ENCODE assay signal across 3 cellular contexts in the genomic region with DNA sequence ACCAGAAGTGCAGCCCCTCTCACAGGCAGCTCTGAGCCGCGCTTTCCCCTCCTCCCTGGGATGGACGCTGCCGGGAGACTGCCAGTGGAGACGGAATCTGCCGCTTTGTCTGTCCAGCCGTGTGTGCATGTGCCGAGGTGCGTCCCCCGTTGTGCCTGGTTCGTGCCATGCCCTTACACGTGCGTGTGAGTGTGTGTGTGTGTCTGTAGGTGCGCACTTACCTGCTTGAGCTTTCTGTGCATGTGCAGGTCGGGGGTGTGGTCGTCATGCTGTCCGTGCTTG.
A peak's percentile ranks its signal among the peaks of the same experiment; 100 is the strongest.
TF ChIP-seq lines count a peak whose summit lies in the region.

No MANE protein-coding gene starts in this region.

TF ChIP-seq in SK-N-SH, 30 proteins besides CTCF, POLR2A, EP300 and RAD21:
- TF ChIP-seq NFIC (IDR thresholded peaks at IDR 0.05; ENCODE audit: borderline replicate concordance): no peak
- no peak for TF ChIP-seq RFX5 (IDR thresholded peaks at IDR 0.05; ENCODE audit: low read length)
- TF ChIP-seq, protein P1, sequence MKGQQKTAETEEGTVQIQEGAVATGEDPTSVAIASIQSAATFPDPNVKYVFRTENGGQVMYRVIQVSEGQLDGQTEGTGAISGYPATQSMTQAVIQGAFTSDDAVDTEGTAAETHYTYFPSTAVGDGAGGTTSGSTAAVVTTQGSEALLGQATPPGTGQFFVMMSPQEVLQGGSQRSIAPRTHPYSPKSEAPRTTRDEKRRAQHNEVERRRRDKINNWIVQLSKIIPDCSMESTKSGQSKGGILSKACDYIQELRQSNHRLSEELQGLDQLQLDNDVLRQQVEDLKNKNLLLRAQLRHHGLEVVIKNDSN (IDR thresholded peaks at IDR 0.05; ENCODE audit: borderline replicate concordance, low read depth): no peak
- no peak for TF ChIP-seq MXI1 (IDR thresholded peaks at IDR 0.05; ENCODE audit: low read depth, low read length)
- no peak for TF ChIP-seq POLR2AphosphoS5 (IDR thresholded peaks at IDR 0.05; ENCODE audit: low read depth, low read length)
- TF ChIP-seq, protein P2, sequence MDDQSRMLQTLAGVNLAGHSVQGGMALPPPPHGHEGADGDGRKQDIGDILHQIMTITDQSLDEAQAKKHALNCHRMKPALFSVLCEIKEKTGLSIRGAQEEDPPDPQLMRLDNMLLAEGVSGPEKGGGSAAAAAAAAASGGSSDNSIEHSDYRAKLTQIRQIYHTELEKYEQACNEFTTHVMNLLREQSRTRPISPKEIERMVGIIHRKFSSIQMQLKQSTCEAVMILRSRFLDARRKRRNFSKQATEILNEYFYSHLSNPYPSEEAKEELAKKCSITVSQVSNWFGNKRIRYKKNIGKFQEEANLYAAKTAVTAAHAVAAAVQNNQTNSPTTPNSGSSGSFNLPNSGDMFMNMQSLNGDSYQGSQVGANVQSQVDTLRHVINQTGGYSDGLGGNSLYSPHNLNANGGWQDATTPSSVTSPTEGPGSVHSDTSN (IDR thresholded peaks at IDR 0.05): no peak
- no peak for TF ChIP-seq GABPA (IDR thresholded peaks at IDR 0.05; ENCODE audit: low read depth)
- no peak for TF ChIP-seq CHD2 (IDR thresholded peaks at IDR 0.05; ENCODE audit: low read length, partially characterized antibody)

TF ChIP-seq in SK-N-SH treated with all-trans-retinoic acid at 6 μM for 48 hours, 23 proteins besides CTCF, POLR2A, EP300 and RAD21:
- no peak for TF ChIP-seq ZFP30 (CRISPR knock-in tag; IDR thresholded peaks at IDR 0.05)
- TF ChIP-seq ZC3H10 (CRISPR knock-in tag; IDR thresholded peaks at IDR 0.05): no peak
- no peak for TF ChIP-seq ZNF8 (CRISPR knock-in tag; IDR thresholded peaks at IDR 0.05)
- no peak for TF ChIP-seq CSDC2 (CRISPR knock-in tag; IDR thresholded peaks at IDR 0.05)
- TF ChIP-seq TCF4 (CRISPR knock-in tag; IDR thresholded peaks at IDR 0.05; ENCODE audit: borderline replicate concordance): no peak
- TF ChIP-seq ZNF565 (CRISPR knock-in tag; conservative IDR thresholded peaks at IDR 0.05; ENCODE audit: low read depth): no peak
- TF ChIP-seq ARNTL (CRISPR knock-in tag; IDR thresholded peaks at IDR 0.05; ENCODE audit: borderline replicate concordance, low read depth): no peak
- TF ChIP-seq, protein P3, sequence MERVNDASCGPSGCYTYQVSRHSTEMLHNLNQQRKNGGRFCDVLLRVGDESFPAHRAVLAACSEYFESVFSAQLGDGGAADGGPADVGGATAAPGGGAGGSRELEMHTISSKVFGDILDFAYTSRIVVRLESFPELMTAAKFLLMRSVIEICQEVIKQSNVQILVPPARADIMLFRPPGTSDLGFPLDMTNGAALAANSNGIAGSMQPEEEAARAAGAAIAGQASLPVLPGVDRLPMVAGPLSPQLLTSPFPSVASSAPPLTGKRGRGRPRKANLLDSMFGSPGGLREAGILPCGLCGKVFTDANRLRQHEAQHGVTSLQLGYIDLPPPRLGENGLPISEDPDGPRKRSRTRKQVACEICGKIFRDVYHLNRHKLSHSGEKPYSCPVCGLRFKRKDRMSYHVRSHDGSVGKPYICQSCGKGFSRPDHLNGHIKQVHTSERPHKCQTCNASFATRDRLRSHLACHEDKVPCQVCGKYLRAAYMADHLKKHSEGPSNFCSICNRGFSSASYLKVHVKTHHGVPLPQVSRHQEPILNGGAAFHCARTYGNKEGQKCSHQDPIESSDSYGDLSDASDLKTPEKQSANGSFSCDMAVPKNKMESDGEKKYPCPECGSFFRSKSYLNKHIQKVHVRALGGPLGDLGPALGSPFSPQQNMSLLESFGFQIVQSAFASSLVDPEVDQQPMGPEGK (CRISPR knock-in tag; IDR thresholded peaks at IDR 0.05; ENCODE audit: borderline replicate concordance): no peak
- no peak for TF ChIP-seq GLIS3 (CRISPR knock-in tag; IDR thresholded peaks at IDR 0.05)
- TF ChIP-seq PPARA (CRISPR knock-in tag; IDR thresholded peaks at IDR 0.05; ENCODE audit: borderline replicate concordance): no peak
- TF ChIP-seq ZNF70 (CRISPR knock-in tag; IDR thresholded peaks at IDR 0.05): no peak
- TF ChIP-seq, protein P4, sequence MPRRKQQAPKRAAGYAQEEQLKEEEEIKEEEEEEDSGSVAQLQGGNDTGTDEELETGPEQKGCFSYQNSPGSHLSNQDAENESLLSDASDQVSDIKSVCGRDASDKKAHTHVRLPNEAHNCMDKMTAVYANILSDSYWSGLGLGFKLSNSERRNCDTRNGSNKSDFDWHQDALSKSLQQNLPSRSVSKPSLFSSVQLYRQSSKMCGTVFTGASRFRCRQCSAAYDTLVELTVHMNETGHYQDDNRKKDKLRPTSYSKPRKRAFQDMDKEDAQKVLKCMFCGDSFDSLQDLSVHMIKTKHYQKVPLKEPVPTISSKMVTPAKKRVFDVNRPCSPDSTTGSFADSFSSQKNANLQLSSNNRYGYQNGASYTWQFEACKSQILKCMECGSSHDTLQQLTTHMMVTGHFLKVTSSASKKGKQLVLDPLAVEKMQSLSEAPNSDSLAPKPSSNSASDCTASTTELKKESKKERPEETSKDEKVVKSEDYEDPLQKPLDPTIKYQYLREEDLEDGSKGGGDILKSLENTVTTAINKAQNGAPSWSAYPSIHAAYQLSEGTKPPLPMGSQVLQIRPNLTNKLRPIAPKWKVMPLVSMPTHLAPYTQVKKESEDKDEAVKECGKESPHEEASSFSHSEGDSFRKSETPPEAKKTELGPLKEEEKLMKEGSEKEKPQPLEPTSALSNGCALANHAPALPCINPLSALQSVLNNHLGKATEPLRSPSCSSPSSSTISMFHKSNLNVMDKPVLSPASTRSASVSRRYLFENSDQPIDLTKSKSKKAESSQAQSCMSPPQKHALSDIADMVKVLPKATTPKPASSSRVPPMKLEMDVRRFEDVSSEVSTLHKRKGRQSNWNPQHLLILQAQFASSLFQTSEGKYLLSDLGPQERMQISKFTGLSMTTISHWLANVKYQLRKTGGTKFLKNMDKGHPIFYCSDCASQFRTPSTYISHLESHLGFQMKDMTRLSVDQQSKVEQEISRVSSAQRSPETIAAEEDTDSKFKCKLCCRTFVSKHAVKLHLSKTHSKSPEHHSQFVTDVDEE (CRISPR knock-in tag; IDR thresholded peaks at IDR 0.05): no peak
- TF ChIP-seq, protein P5, sequence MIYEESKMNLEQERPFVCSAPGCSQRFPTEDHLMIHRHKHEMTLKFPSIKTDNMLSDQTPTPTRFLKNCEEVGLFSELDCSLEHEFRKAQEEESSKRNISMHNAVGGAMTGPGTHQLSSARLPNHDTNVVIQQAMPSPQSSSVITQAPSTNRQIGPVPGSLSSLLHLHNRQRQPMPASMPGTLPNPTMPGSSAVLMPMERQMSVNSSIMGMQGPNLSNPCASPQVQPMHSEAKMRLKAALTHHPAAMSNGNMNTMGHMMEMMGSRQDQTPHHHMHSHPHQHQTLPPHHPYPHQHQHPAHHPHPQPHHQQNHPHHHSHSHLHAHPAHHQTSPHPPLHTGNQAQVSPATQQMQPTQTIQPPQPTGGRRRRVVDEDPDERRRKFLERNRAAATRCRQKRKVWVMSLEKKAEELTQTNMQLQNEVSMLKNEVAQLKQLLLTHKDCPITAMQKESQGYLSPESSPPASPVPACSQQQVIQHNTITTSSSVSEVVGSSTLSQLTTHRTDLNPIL (CRISPR knock-in tag; IDR thresholded peaks at IDR 0.05; ENCODE audit: low read depth): no peak
- no peak for TF ChIP-seq TOX (CRISPR knock-in tag; IDR thresholded peaks at IDR 0.05; ENCODE audit: borderline replicate concordance)
- TF ChIP-seq ISL1 (CRISPR knock-in tag; IDR thresholded peaks at IDR 0.05): no peak

TF ChIP-seq in WTC11, 78 proteins besides CTCF, POLR2A, EP300 and RAD21:
- TF ChIP-seq NFATC4 (CRISPR knock-in tag; IDR thresholded peaks at IDR 0.05) (no peak), CREB1 (CRISPR knock-in tag; IDR thresholded peaks at IDR 0.05) (no peak), TCF7 (CRISPR knock-in tag; IDR thresholded peaks at IDR 0.05; ENCODE audit: low read depth) (0 out of 2 replicates have a peak, but pooled peaks have one; percentile 48)
